Comparison of ENCODE assay signal across 9 cellular contexts in genomic region chr1:241532173-241532553, GRCh38. TPM values are rescaled to one million over a fixed set of nuclear protein-coding genes. Genes with fewer than 3 reads are reported as not detected.
A peak's percentile ranks its signal among the peaks of the same experiment; 100 is the strongest.
DNase-seq lines count a peak whose midpoint lies in the region; ATAC-seq and TF ChIP-seq lines count a peak whose summit lies in the region.
"Had no signal": no experiment of that assay in that cellular context is flagged by ENCODE, and none has a peak within 500 bp of the region (broad histone marks: within the 10 kb centered on the region; RNA-seq: fewer than 3 reads in every experiment).

TSS of gene KMO (plus strand) at chr1:241532378. CDS start at chr1:241532445, 67 bp downstream.

- H3K4me3 ChIP-seq in esophagus squamous epithelium: peak within 1 kb of the TSS; percentile 33 to 62 (median 45)
- peak within 1 kb of the TSS; percentile 48 for H3K4me3 ChIP-seq in retinal pigment epithelial cell (ENCODE audit: low read length)

- H3K36me3 Mint-ChIP-seq in activated naive CD4-positive, alpha-beta T cell treated with anti-CD3 and anti-CD28 coated beads for 36 hours (ENCODE audit: low read depth): no peaks in the 10 kb centered on the region

- DNase-seq in activated naive CD4-positive, alpha-beta T cell treated with anti-CD3 and anti-CD28 coated beads for 36 hours: no peak
- no peak for DNase-seq in activated naive CD4-positive, alpha-beta T cell treated with Interleukin-2 at 50 U/mL for 16 hours
- peak; percentile 64 for DNase-seq in RPMI8226
- no peak for DNase-seq in esophagus squamous epithelium (lab: John Stamatoyannopoulos, UW)
- no peak for DNase-seq in retinal pigment epithelial cell (ENCODE audit: low read depth)
- no peak for DNase-seq in SKM-1 treated with dmso at 0.1 percent for 144 hours (lab: John Stamatoyannopoulos, UW; ENCODE audit: unreplicated experiment)
- DNase-seq in cortex of kidney (lab: John Stamatoyannopoulos, UW): no peak
- DNase-seq: left cardiac atrium had no signal

- TF ChIP-seq POLR2A in esophagus squamous epithelium (IDR thresholded peaks at IDR 0.05): no peak

- H3K4me1 ChIP-seq in esophagus squamous epithelium: peaks cover 0 to 4% (median 0%) of the 10 kb centered on the region in 3 donors

- peak within 1 kb of the TSS; percentile 85 for H3K4me3 Mint-ChIP-seq in activated naive CD4-positive, alpha-beta T cell treated with anti-CD3 and anti-CD28 coated beads for 36 hours

- peak within 1 kb of the TSS; percentile 22 to 51 (median 24) for H3K27ac ChIP-seq in esophagus squamous epithelium

- H3K9me3 ChIP-seq in esophagus squamous epithelium: no peaks in the 10 kb centered on the region

- H3K4me1 Mint-ChIP-seq in activated naive CD4-positive, alpha-beta T cell treated with anti-CD3 and anti-CD28 coated beads for 36 hours (ENCODE audit: low read depth): peaks cover 22% of the 10 kb centered on the region

- intact Hi-C loops in activated naive CD4-positive, alpha-beta T cell treated with anti-CD3 and anti-CD28 coated beads for 36 hours (cut with micrococcal nuclease): loop anchor here (1.0 to 5.0 kb wide), 4 partner anchors 19 to 925 kb away; no protein-coding TSS in a partner anchor
- intact Hi-C loops in esophagus squamous epithelium (cut with DNase I): loop anchor here (10.0 kb wide), 2 partner anchors 73 to 303 kb away; no protein-coding TSS in a partner anchor

- H3K27ac Mint-ChIP-seq in activated naive CD4-positive, alpha-beta T cell treated with anti-CD3 and anti-CD28 coated beads for 36 hours: peak within 1 kb of the TSS; percentile 92

- H3K27me3 Mint-ChIP-seq in activated naive CD4-positive, alpha-beta T cell treated with anti-CD3 and anti-CD28 coated beads for 36 hours (ENCODE audit: low read depth): no peaks in the 10 kb centered on the region

- no peaks in the 10 kb centered on the region for H3K36me3 ChIP-seq in esophagus squamous epithelium

- H3K27me3 ChIP-seq in esophagus squamous epithelium: peaks cover 0 to 7% (median 0%) of the 10 kb centered on the region in 4 donors

- TF ChIP-seq CTCF in esophagus squamous epithelium (IDR thresholded peaks at IDR 0.05) (no peak), retinal pigment epithelial cell (conservative IDR thresholded peaks at IDR 0.05; ENCODE audit: low read depth, low read length) (no peak)

- peak; percentile 33 for ATAC-seq in HG02938 (IDR thresholded peaks at IDR 0.05; ENCODE audit: unreplicated experiment)

- H3K9me3 Mint-ChIP-seq in activated naive CD4-positive, alpha-beta T cell treated with anti-CD3 and anti-CD28 coated beads for 36 hours: no peaks in the 10 kb centered on the region

- WGBS in esophagus squamous epithelium, 2 donors: 0 to 8% methylated on average over 1 of the region's 1 CpG

- CTCF ChIA-PET in activated naive CD4-positive, alpha-beta T cell treated with anti-CD3 and anti-CD28 coated beads for 36 hours (lab: Charles Lee): interaction anchor here (0.7 to 1.2 kb wide), 8 partner anchors 19 to 466 kb away, joined by 3 to 5 read pairs (median 3); partner anchors contain the start of gene MAP1LC3C

RNA-seq across cellular contexts. Expression of gene KMO, which starts in this region (rescaled TPM):
- total RNA-seq in activated naive CD4-positive, alpha-beta T cell treated with anti-CD3 and anti-CD28 coated beads for 36 hours: not detected
- under 1 TPM; 0.04 to 0.19 (median 0.07) TPM for total RNA-seq in esophagus squamous epithelium
